Comparison of ENCODE assay signal across 8 cellular contexts in the genomic region with DNA sequence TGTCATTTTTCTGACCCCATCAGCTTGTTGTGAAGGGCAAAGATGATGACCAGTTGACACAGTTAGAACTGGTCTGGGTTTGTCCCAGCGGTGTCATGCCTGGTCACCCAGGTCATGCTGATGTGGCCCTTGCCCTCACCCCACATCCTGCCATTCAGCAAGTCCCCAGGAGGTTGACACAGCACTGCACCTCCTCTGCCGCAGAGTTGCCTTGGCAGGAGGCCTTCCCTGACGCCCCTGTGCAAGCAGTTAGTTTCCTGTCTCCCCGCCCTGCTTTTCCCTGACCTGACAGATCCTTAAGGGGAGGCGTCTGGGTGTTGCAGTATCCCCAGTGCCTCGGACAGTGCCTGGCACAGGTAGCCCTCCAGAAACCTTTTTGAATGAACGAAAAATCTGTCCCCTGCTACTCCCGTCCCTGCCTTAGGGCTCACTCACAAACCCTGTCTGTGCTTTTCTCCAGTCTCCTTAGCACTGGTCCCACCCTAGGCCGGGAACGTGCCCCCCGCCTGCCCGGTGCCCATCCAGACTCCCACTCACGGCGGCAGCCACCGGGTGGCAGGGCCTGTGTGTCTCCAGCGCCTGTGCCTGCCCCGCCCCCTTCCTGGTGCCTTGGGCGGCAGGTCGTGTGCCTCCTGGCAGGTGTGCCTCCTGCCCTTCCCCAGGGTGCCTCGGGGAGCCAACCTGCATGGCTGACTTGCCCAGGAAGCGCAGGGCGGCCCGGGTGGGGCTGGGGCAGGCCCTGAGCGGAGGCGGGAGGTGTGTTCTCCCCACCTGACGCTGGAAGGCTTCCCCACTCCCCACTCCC. TPM values are rescaled to one million over a fixed set of nuclear protein-coding genes. Genes with fewer than 3 reads are reported as not detected.
A peak's percentile ranks its signal among the peaks of the same experiment; 100 is the strongest.
DNase-seq lines count a peak whose midpoint lies in the region; ATAC-seq and TF ChIP-seq lines count a peak whose summit lies in the region.
"Had no signal": no experiment of that assay in that cellular context is flagged by ENCODE, and none has a peak within 500 bp of the region (broad histone marks: within the 10 kb centered on the region; RNA-seq: fewer than 3 reads in every experiment).

No MANE protein-coding gene starts in this region.

- no peaks in the 10 kb centered on the region for H3K27me3 Mint-ChIP-seq in osteocyte (ENCODE audit: unreplicated experiment)

- peak overlapping the region; percentile 63 for H3K27ac Mint-ChIP-seq in osteocyte (ENCODE audit: unreplicated experiment)

- H3K9me3 Mint-ChIP-seq in osteocyte (ENCODE audit: unreplicated experiment), result no peaks in the 10 kb centered on the region

- peak overlapping the region; percentile 49 to 62 for H3K9ac ChIP-seq in colonic mucosa (ENCODE audit: low read depth in 2 of 2, low read length in 2 of 2)

- H3K4me3 Mint-ChIP-seq in osteocyte (ENCODE audit: unreplicated experiment), result no peak overlapping the region

- H3K9me3 ChIP-seq in colonic mucosa, result no peaks in the 10 kb centered on the region

- H3K27ac ChIP-seq in colonic mucosa, result no peak overlapping the region

- no peaks in the 10 kb centered on the region for H3K36me3 ChIP-seq in colonic mucosa

- H3K27me3 ChIP-seq in colonic mucosa, result no peaks in the 10 kb centered on the region

- peaks cover 13% of the 10 kb centered on the region for H3K4me1 ChIP-seq in colonic mucosa

- TF ChIP-seq CTCF in colonic mucosa (IDR thresholded peaks at IDR 0.05), result no peak
- no peak for TF ChIP-seq CTCF in osteocyte (IDR thresholded peaks at IDR 0.05)

- H3K36me3 Mint-ChIP-seq in osteocyte (ENCODE audit: unreplicated experiment), result no peaks in the 10 kb centered on the region

- DNase-seq in NCI-H2196 treated with DMSO at 0.1 percent for 48 hours (lab: John Stamatoyannopoulos, UW; ENCODE audit: unreplicated experiment) (peak; percentile 47), colonic mucosa (peak; percentile 89), osteocyte (ENCODE audit: extremely low spot score, unreplicated experiment) (no peak), MV-4-11 (lab: John Stamatoyannopoulos, UW) (no peak)
- DNase-seq: HCEC 1CT had no signal

- peak; percentile 52 for ATAC-seq in GM19438 (IDR thresholded peaks at IDR 0.05; ENCODE audit: low read depth, unreplicated experiment)
- no peak for ATAC-seq in HG03097 (IDR thresholded peaks at IDR 0.05; ENCODE audit: low FRiP score, unreplicated experiment)
- no peak for ATAC-seq in GM18867 (IDR thresholded peaks at IDR 0.05; ENCODE audit: unreplicated experiment)

- H3K4me3 ChIP-seq in colonic mucosa, result no peak overlapping the region

- intact Hi-C loops in colonic mucosa (cut with DNase I), result no loop called here

- peaks cover 35% of the 10 kb centered on the region for H3K4me1 Mint-ChIP-seq in osteocyte (ENCODE audit: unreplicated experiment)

RNA-seq across cellular contexts. Expression of a gene that starts 13.0 kb away (rescaled TPM):
- total RNA-seq in colonic mucosa (1 to 10 TPM; 5.4 to 7.7 TPM), osteocyte (14.5 and 14.8 TPM in 2 replicates)

Comparison
In these comparisons a context has a peak if more than half of its experiments do, and no peak if none do; other contexts are left out.
1. DNase-seq: peak in NCI-H2196 treated with DMSO at 0.1 percent for 48 hours (single experiment) and colonic mucosa (single experiment); none in osteocyte (single experiment) and MV-4-11 (single experiment).